ENCODE assay signal across 11 cellular contexts in the genomic region with DNA sequence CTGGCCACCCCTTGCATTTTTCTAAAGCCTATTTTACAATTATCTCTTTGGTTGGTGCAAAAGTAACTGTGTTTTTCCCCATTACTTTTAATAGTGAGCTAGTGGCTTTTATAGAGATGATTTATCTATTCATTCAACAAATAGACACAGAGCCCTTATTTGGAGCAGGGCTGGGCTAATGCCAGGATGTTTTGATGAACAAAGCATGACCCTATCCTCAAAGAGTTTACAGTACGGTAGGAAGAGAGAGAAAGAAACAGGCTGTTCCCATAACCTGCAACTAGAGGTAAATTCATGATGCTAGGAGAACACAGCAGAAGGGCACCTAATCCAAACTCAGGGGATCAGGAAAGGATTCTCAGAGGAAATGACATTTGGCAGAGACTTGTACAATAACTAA.
"Had no signal": no experiment of that assay in that cellular context is flagged by ENCODE, and none has a peak within 500 bp of the region (broad histone marks: within the 10 kb centered on the region; RNA-seq: fewer than 3 reads in every experiment).

No MANE protein-coding gene starts in this region.

- H3K4me1 Mint-ChIP-seq: activated naive CD8-positive, alpha-beta T cell treated with anti-CD3 and anti-CD28 coated beads, Interleukin-2, amount 10 ng/mL, durations not matched to agents 7 days and 5 days had no signal

- H3K4me3 Mint-ChIP-seq: activated naive CD8-positive, alpha-beta T cell treated with anti-CD3 and anti-CD28 coated beads, Interleukin-2, amount 10 ng/mL, durations not matched to agents 7 days and 5 days; stimulated activated naive CD8-positive, alpha-beta T cell treated with anti-CD3 and anti-CD28 coated beads, Interleukin-15, Interleukin-2, amounts not matched to agents 100 ng/mL and 50 ng/mL, for 24 hours had no signal

- H3K9me3 Mint-ChIP-seq: stimulated activated naive CD8-positive, alpha-beta T cell treated with anti-CD3 and anti-CD28 coated beads, Interleukin-15, Interleukin-2, amounts not matched to agents 100 ng/mL and 50 ng/mL, for 24 hours had no signal

- H3K27me3 Mint-ChIP-seq: stimulated activated naive CD8-positive, alpha-beta T cell treated with anti-CD3 and anti-CD28 coated beads, Interleukin-15, Interleukin-2, amounts not matched to agents 100 ng/mL and 50 ng/mL, for 24 hours had no signal

- H3K36me3 ChIP-seq: spleen had no signal

- H3K4me1 ChIP-seq: spleen had no signal

- H3K4me3 ChIP-seq: spleen had no signal

- H3K27me3 ChIP-seq: spleen had no signal

- H3K36me3 Mint-ChIP-seq: activated naive CD8-positive, alpha-beta T cell treated with anti-CD3 and anti-CD28 coated beads, Interleukin-2, amount 10 ng/mL, durations not matched to agents 7 days and 5 days had no signal

- H3K27ac ChIP-seq: spleen had no signal

- DNase-seq: activated CD4-positive, CD25-positive, alpha-beta regulatory T cell treated with anti-CD3 and anti-CD28 coated beads, Interleukin-2, amount 50 U/mL, for 72 hours; activated naive CD4-positive, alpha-beta T cell; activated naive CD8-positive, alpha-beta T cell treated with anti-CD3 and anti-CD28 coated beads, Interleukin-2, amount 10 ng/mL, durations not matched to agents 7 days and 5 days; activated T-cell treated with anti-CD3 and anti-CD28 coated beads for 4 hours; cerebellar nuclear complex; effector CD8-positive, alpha-beta T cell; islet precursor cell; midbrain; spleen had no signal

- H3K27ac Mint-ChIP-seq: activated naive CD8-positive, alpha-beta T cell treated with anti-CD3 and anti-CD28 coated beads, Interleukin-2, amount 10 ng/mL, durations not matched to agents 7 days and 5 days; stimulated activated naive CD8-positive, alpha-beta T cell treated with anti-CD3 and anti-CD28 coated beads, Interleukin-15, Interleukin-2, amounts not matched to agents 100 ng/mL and 50 ng/mL, for 24 hours had no signal

- ATAC-seq: sciatic nerve had no signal
